1 cellular context compared by ENCODE assay signal in genomic region chr1:145918144-145918991, GRCh38.
TF ChIP-seq lines count a peak whose summit lies in the region.

Gene PEX11B (minus strand): TSS chr1:145918717. CDS start chr1:145918688, 29 bp downstream.

TF ChIP-seq in WTC11, 78 proteins besides CTCF, POLR2A, EP300 and RAD21 (continued from another document):
- TF ChIP-seq PRDM15 (CRISPR knock-in tag; IDR thresholded peaks at IDR 0.05) (no peak), SMAD4 (CRISPR knock-in tag; IDR thresholded peaks at IDR 0.05) (no peak), ZNF232 (CRISPR knock-in tag; IDR thresholded peaks at IDR 0.05) (no peak), JAZF1 (CRISPR knock-in tag; IDR thresholded peaks at IDR 0.05) (no peak), MXD4 (CRISPR knock-in tag; IDR thresholded peaks at IDR 0.05; ENCODE audit: borderline replicate concordance) (no peak), KAT7 (CRISPR knock-in tag; IDR thresholded peaks at IDR 0.05; ENCODE audit: borderline replicate concordance) (no peak), NR1H2 (CRISPR knock-in tag; IDR thresholded peaks at IDR 0.05) (no peak), ZNF317 (CRISPR knock-in tag; IDR thresholded peaks at IDR 0.05; ENCODE audit: borderline replicate concordance, low read depth) (no peak), JUN (CRISPR knock-in tag; IDR thresholded peaks at IDR 0.05) (no peak), FOXP1 (CRISPR knock-in tag; IDR thresholded peaks at IDR 0.05; ENCODE audit: borderline replicate concordance) (0 out of 2 replicates have a peak, but pooled peaks have one; percentile 65)
- TF ChIP-seq, protein P1, sequence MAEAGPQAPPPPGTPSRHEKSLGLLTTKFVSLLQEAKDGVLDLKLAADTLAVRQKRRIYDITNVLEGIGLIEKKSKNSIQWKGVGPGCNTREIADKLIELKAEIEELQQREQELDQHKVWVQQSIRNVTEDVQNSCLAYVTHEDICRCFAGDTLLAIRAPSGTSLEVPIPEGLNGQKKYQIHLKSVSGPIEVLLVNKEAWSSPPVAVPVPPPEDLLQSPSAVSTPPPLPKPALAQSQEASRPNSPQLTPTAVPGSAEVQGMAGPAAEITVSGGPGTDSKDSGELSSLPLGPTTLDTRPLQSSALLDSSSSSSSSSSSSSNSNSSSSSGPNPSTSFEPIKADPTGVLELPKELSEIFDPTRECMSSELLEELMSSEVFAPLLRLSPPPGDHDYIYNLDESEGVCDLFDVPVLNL (CRISPR knock-in tag; IDR thresholded peaks at IDR 0.05; ENCODE audit: borderline replicate concordance, low read depth) = no peak
TF ChIP-seq in WTC11: peak in this region for 6.
